ENCODE assay signal across 14 cellular contexts in the genomic region with DNA sequence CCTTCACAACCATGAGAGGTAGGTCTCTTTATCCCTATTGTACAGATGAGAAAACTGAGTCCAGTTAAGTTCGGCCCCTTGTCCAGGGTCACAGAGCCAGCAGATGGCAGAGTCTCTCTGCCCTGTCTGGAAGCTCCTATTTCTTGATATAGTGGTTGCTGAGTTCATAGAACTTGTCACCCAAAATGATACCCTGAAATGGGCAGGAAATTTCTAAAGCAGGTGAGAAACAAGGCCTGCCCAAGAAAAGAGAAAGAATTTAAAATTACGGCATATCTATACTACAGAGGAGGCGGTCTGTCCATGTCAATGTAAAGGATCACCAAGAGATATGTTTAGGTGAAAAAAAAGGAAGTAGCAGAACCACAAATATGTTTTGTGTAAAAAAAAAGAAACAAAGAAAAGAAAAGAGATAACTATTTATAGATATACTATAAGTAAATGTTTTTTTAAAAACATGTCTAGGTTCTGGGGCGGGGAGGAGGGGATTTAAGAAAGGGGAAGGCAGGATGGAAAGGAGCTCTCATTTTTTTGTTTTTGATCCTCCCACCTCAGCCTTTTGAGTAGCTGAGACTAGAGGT. TPM values are rescaled to one million over a fixed set of nuclear protein-coding genes. Genes with fewer than 3 reads are reported as not detected.
DNase-seq lines count a peak whose midpoint lies in the region; ATAC-seq and TF ChIP-seq lines count a peak whose summit lies in the region.
"Had no signal": no experiment of that assay in that cellular context is flagged by ENCODE, and none has a peak within 500 bp of the region (broad histone marks: within the 10 kb centered on the region; RNA-seq: fewer than 3 reads in every experiment).

No MANE protein-coding gene starts in this region.

- H3K27ac ChIP-seq in OCI-LY1 (ENCODE audit: low read depth, low read length, poor library complexity, severe bottlenecking) (no peak overlapping the region), endodermal cell (ENCODE audit: low read depth, low read length) (no peak overlapping the region)
- H3K27ac ChIP-seq: gastroesophageal sphincter had no signal

- no peak overlapping the region for H3K4me2 ChIP-seq in OCI-LY1 (ENCODE audit: low read length)

- peak; percentile 40 for ATAC-seq in GM21529 (IDR thresholded peaks at IDR 0.05; ENCODE audit: unreplicated experiment)
- ATAC-seq in GM18867 (IDR thresholded peaks at IDR 0.05; ENCODE audit: unreplicated experiment): no peak
- ATAC-seq: gastroesophageal sphincter had no signal

- no peak overlapping the region for H2AFZ ChIP-seq in OCI-LY1 (ENCODE audit: low read length)

- H3K27me3 ChIP-seq in GM06990 (replicated peaks; ENCODE audit: control insufficient read depth, insufficient read depth, low read length): no peaks in the 10 kb centered on the region
- H3K27me3 ChIP-seq in OCI-LY1 (ENCODE audit: insufficient read depth, low read length): no peaks in the 10 kb centered on the region; the same call in 1 of the 2 replicates
- H3K27me3 ChIP-seq in endodermal cell (ENCODE audit: control insufficient read depth, insufficient read depth, low read length, poor library complexity, severe bottlenecking): no peaks in the 10 kb centered on the region
- H3K27me3 ChIP-seq: gastroesophageal sphincter had no signal

- H3K4me1 Mint-ChIP-seq in endodermal cell: peaks cover 11% of the 10 kb centered on the region
- peaks cover 7% of the 10 kb centered on the region for H3K4me1 Mint-ChIP-seq in activated T-helper 2 cell treated with anti-CD3 and anti-CD28 coated beads, Interferon-gamma antibody, Interleukin-2, Interleukin-4, amounts not matched to agents 10 μg/mL and 5 μg/mL and 100 μg/mL, durations not matched to agents 14 hours and 24 hours and 36 hours (ENCODE audit: low read depth)

- no peaks in the 10 kb centered on the region for H3K9me2 ChIP-seq in OCI-LY1 (ENCODE audit: low read depth, low read length)

- H3K27me3 Mint-ChIP-seq in endodermal cell (ENCODE audit: insufficient read depth): no peaks in the 10 kb centered on the region
- peaks cover 17% of the 10 kb centered on the region for H3K27me3 Mint-ChIP-seq in activated T-helper 2 cell treated with anti-CD3 and anti-CD28 coated beads, Interferon-gamma antibody, Interleukin-2, Interleukin-4, amounts not matched to agents 10 μg/mL and 5 μg/mL and 100 μg/mL, durations not matched to agents 14 hours and 24 hours and 36 hours (ENCODE audit: low read depth)

- TF ChIP-seq CTCF in GM06990 (IDR thresholded peaks at IDR 0.05; ENCODE audit: insufficient read depth, low read length, poor library complexity, severe bottlenecking) (peak; percentile 4), OCI-LY1 (IDR thresholded peaks at IDR 0.05; ENCODE audit: low read length) (peak; percentile 18; the same call in 1 of the 2 replicates), endodermal cell (conservative IDR thresholded peaks at IDR 0.05) (no peak)

- H3K4me1 ChIP-seq in OCI-LY1 (ENCODE audit: insufficient read depth, low read length, severe bottlenecking) (no peaks in the 10 kb centered on the region), endodermal cell (ENCODE audit: control insufficient read depth, insufficient read depth, low read length) (no peaks in the 10 kb centered on the region)
- H3K4me1 ChIP-seq: Caco-2 had no signal

- H3K4me3 ChIP-seq in GM06990 (replicated peaks; ENCODE audit: low read depth, low read length) (no peak overlapping the region), OCI-LY1 (ENCODE audit: low read depth, low read length, poor library complexity, severe bottlenecking) (no peak overlapping the region), endodermal cell (ENCODE audit: low read length) (no peak overlapping the region)
- H3K4me3 ChIP-seq: gastroesophageal sphincter had no signal

- H3K36me3 ChIP-seq in GM06990 (ENCODE audit: control insufficient read depth, insufficient read depth, low read length) (no peaks in the 10 kb centered on the region), OCI-LY1 (ENCODE audit: insufficient read depth, low read length) (no peaks in the 10 kb centered on the region), endodermal cell (ENCODE audit: control insufficient read depth, insufficient read depth, low read length) (no peaks in the 10 kb centered on the region)
- H3K36me3 ChIP-seq: gastroesophageal sphincter had no signal

- no peaks in the 10 kb centered on the region for H3K79me2 ChIP-seq in OCI-LY1 (ENCODE audit: insufficient read depth, low read length)

- DNase-seq in GM06990 (ENCODE audit: extremely low read depth, insufficient read length) (no peak), endodermal cell (peak; percentile 14), middle frontal gyrus (ENCODE audit: extremely low spot score, low spot score) (no peak)
- no peak for DNase-seq in activated T-helper 2 cell treated with anti-CD3 and anti-CD28 coated beads, Interferon-gamma antibody, Interleukin-2, Interleukin-4, amounts not matched to agents 10 μg/mL and 5 μg/mL and 100 μg/mL, durations not matched to agents 14 hours and 24 hours and 36 hours (ENCODE audit: low spot score)
- DNase-seq: activated CD8-positive, alpha-beta memory T cell treated with anti-CD3 and anti-CD28 coated beads, Interleukin-2, amount 50 U/mL, for 4 hours; GOT3; NCI-H2081; T-helper 2 cell had no signal

- WGBS in endodermal cell (ENCODE audit: insufficient coverage in 1 of 2, insufficient read length in 1 of 2), 2 experiments: 100% methylated on average over 3 of the region's 4 CpGs; no CpG with 5 or more reads in 1 of the 2 experiments

- no peak overlapping the region for H3K4me3 Mint-ChIP-seq in endodermal cell
- no peak overlapping the region for H3K4me3 Mint-ChIP-seq in activated T-helper 2 cell treated with anti-CD3 and anti-CD28 coated beads, Interferon-gamma antibody, Interleukin-2, Interleukin-4, amounts not matched to agents 10 μg/mL and 5 μg/mL and 100 μg/mL, durations not matched to agents 14 hours and 24 hours and 36 hours (ENCODE audit: low read depth)

- intact Hi-C loops in activated T-helper 2 cell treated with anti-CD3 and anti-CD28 coated beads, Interferon-gamma antibody, Interleukin-2, Interleukin-4, amounts not matched to agents 10 μg/mL and 5 μg/mL and 100 μg/mL, durations not matched to agents 14 hours and 24 hours and 36 hours (cut with micrococcal nuclease): no loop called here

- H3F3A ChIP-seq in OCI-LY1 (ENCODE audit: insufficient read depth, low read length): no peaks in the 10 kb centered on the region

- H3K9ac ChIP-seq in OCI-LY1 (ENCODE audit: low read length): no peak overlapping the region
- no peak overlapping the region for H3K9ac ChIP-seq in endodermal cell (ENCODE audit: extremely low read depth, low read length, poor library complexity, severe bottlenecking)

- H3K9me3 Mint-ChIP-seq in endodermal cell: no peaks in the 10 kb centered on the region
- no peaks in the 10 kb centered on the region for H3K9me3 Mint-ChIP-seq in activated T-helper 2 cell treated with anti-CD3 and anti-CD28 coated beads, Interferon-gamma antibody, Interleukin-2, Interleukin-4, amounts not matched to agents 10 μg/mL and 5 μg/mL and 100 μg/mL, durations not matched to agents 14 hours and 24 hours and 36 hours

- H3K36me3 Mint-ChIP-seq in endodermal cell (ENCODE audit: low read depth): no peaks in the 10 kb centered on the region
- H3K36me3 Mint-ChIP-seq in activated T-helper 2 cell treated with anti-CD3 and anti-CD28 coated beads, Interferon-gamma antibody, Interleukin-2, Interleukin-4, amounts not matched to agents 10 μg/mL and 5 μg/mL and 100 μg/mL, durations not matched to agents 14 hours and 24 hours and 36 hours (ENCODE audit: low read depth): no peaks in the 10 kb centered on the region

- H3K27ac Mint-ChIP-seq in endodermal cell: no peak overlapping the region
- no peak overlapping the region for H3K27ac Mint-ChIP-seq in activated T-helper 2 cell treated with anti-CD3 and anti-CD28 coated beads, Interferon-gamma antibody, Interleukin-2, Interleukin-4, amounts not matched to agents 10 μg/mL and 5 μg/mL and 100 μg/mL, durations not matched to agents 14 hours and 24 hours and 36 hours

- H4K20me1 ChIP-seq in OCI-LY1 (ENCODE audit: insufficient read depth, low read length): no peaks in the 10 kb centered on the region

- H3K9me3 ChIP-seq in OCI-LY1 (ENCODE audit: low read length) (no peaks in the 10 kb centered on the region), endodermal cell (ENCODE audit: control insufficient read depth, low read length) (no peaks in the 10 kb centered on the region)
- H3K9me3 ChIP-seq: Caco-2, gastroesophageal sphincter had no signal

RNA-seq across cellular contexts. Expression of a gene that starts 39.8 kb away (rescaled TPM):
- under 1 TPM in 1 of 2 donors, not detected in 1; 0.11 TPM for total RNA-seq in endodermal cell
- not detected for polyA plus RNA-seq in endodermal cell (2013, experiment 1 of 2)
- not detected for polyA plus RNA-seq in endodermal cell (2013, experiment 2 of 2)
- total RNA-seq in activated T-helper 2 cell treated with anti-CD3 and anti-CD28 coated beads, Interferon-gamma antibody, Interleukin-2, Interleukin-4, amounts not matched to agents 10 μg/mL and 5 μg/mL and 100 μg/mL, durations not matched to agents 14 hours and 24 hours and 36 hours: 0.07 and 0.30 TPM in 2 replicates
- total RNA-seq: myocyte had no signal

RNA-seq across cellular contexts. Expression of a gene that starts 49.0 kb away (rescaled TPM):
- 100 to 1,000 TPM in 1 of 2 donors, 10 to 100 TPM in 1; 91.4 to 107 TPM for total RNA-seq in endodermal cell
- polyA plus RNA-seq in endodermal cell (2013, experiment 1 of 2): 77.9 TPM
- 85.8 TPM for polyA plus RNA-seq in endodermal cell (2013, experiment 2 of 2)
- total RNA-seq in activated T-helper 2 cell treated with anti-CD3 and anti-CD28 coated beads, Interferon-gamma antibody, Interleukin-2, Interleukin-4, amounts not matched to agents 10 μg/mL and 5 μg/mL and 100 μg/mL, durations not matched to agents 14 hours and 24 hours and 36 hours: 54.7 and 58.1 TPM in 2 replicates
